Comparison of ENCODE assay signal across 18 cellular contexts in the genomic region with DNA sequence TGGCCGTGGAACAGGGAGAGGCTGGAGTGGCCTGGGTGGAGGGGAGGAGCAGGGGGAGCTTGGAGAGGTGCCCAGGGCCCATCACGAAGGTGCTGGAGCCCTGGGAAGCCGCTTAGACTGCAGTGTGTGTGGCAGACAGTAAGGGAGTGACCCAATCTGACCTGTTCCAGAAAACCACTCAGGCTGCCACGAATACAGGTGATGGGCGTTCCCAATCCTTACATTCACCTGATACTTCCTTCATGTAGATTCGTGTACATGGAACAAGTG.
DNase-seq lines count a peak whose midpoint lies in the region; ATAC-seq, FAIRE-seq and TF ChIP-seq lines count a peak whose summit lies in the region.
"Had no signal": no experiment of that assay in that cellular context is flagged by ENCODE, and none has a peak within 500 bp of the region (broad histone marks: within the 10 kb centered on the region; RNA-seq: fewer than 3 reads in every experiment).

No MANE protein-coding gene starts in this region.

- no peaks in the 10 kb centered on the region for H3K27me3 ChIP-seq in H1 (replicated peaks in 1 of 4; ENCODE audit: control insufficient read depth in 3 of 4, extremely low read depth in 1 of 4, insufficient read depth in 3 of 4, low read length in 3 of 4)
- H3K27me3 ChIP-seq in sigmoid colon, result no peaks in the 10 kb centered on the region
- no peaks in the 10 kb centered on the region for H3K27me3 ChIP-seq in WERI-Rb-1 (ENCODE audit: insufficient read depth, low read depth, severe bottlenecking)
- H3K27me3 ChIP-seq in H7 (ENCODE audit: control insufficient read depth, insufficient read depth, low read length), result no peaks in the 10 kb centered on the region

- H3K4me3 ChIP-seq in H1 (ENCODE audit: extremely low read depth in 1 of 4, insufficient read depth in 2 of 4, low read depth in 3 of 4, low read length in 4 of 4), result no peak overlapping the region
- H3K4me3 ChIP-seq in sigmoid colon, result no peak overlapping the region
- no peak overlapping the region for H3K4me3 ChIP-seq in WERI-Rb-1 (ENCODE audit: low read depth, low read length)
- no peak overlapping the region for H3K4me3 ChIP-seq in H7 (ENCODE audit: insufficient read depth, low read depth, low read length)
- H3K4me3 ChIP-seq: lower lobe of right lung had no signal

- no peak overlapping the region for H4K91ac ChIP-seq in H1 (replicated peaks; ENCODE audit: insufficient read length, low read length)

- H3K56ac ChIP-seq in H1 (replicated peaks; ENCODE audit: insufficient read length, low read depth, low read length), result no peak overlapping the region

- no peak overlapping the region for H3K27ac ChIP-seq in H1 (ENCODE audit: low read depth, low read length)
- H3K27ac ChIP-seq in sigmoid colon, result peak overlapping the region; percentile 44 to 79 (median 70)
- no peak overlapping the region for H3K27ac ChIP-seq in WERI-Rb-1
- H3K27ac ChIP-seq: lower lobe of right lung had no signal

- BruUV-seq in Calu3 (replicated peaks; lab: Mats Ljungman, UMichigan), result no TSS peak

- no peak overlapping the region for H2BK20ac ChIP-seq in H1 (ENCODE audit: low read length)

- H3K23ac ChIP-seq in H1 (ENCODE audit: insufficient read length), result no peak overlapping the region

- H3K4me1 ChIP-seq in H1 (replicated peaks in 1 of 4; ENCODE audit: control insufficient read depth in 3 of 4, insufficient read depth in 4 of 4, low read length in 3 of 4) (no peaks in the 10 kb centered on the region; a peak in 2 of 7 replicates), sigmoid colon (peaks cover 0 to 88% (median 71%) of the 10 kb centered on the region in 4 donors)
- H3K4me1 ChIP-seq: lower lobe of right lung had no signal

- no peak for TF ChIP-seq RAD21 in H1 (IDR thresholded peaks at IDR 0.05 in 1 of 2, conservative IDR thresholded peaks at IDR 0.05 in 1 of 2; ENCODE audit: low read depth in 2 of 2, low read length in 2 of 2)

- H4K20me1 ChIP-seq in H1 (replicated peaks in 1 of 2; ENCODE audit: control insufficient read depth in 1 of 2, insufficient read depth in 2 of 2, low read length in 2 of 2), result peaks cover 0 to 3% of the 10 kb centered on the region in 2 experiments

- H3K9ac ChIP-seq in H1 (replicated peaks in 1 of 4; ENCODE audit: extremely low read depth in 1 of 4, low read depth in 3 of 4, low read length in 3 of 4), result no peak overlapping the region

- H3K4ac ChIP-seq in H1 (replicated peaks; ENCODE audit: insufficient read length, low read depth, low read length), result no peak overlapping the region

- no peak overlapping the region for H2BK5ac ChIP-seq in H1 (ENCODE audit: low read depth, low read length)

- H3K4me3 Mint-ChIP-seq in Calu3 (ENCODE audit: low read depth, unreplicated experiment), result no peak overlapping the region
- H3K4me3 Mint-ChIP-seq: activated CD4-positive, alpha-beta T cell treated with anti-CD3 and anti-CD28 coated beads, Interleukin-2, amount 10 ng/mL, durations not matched to agents 7 days and 5 days; naive thymus-derived CD8-positive, alpha-beta T cell had no signal

- no peak overlapping the region for H2BK15ac ChIP-seq in H1 (ENCODE audit: low read length)

- H2AK5ac ChIP-seq in H1 (ENCODE audit: low read depth, low read length), result no peak overlapping the region

- no peaks in the 10 kb centered on the region for H3K79me2 ChIP-seq in H1 (ENCODE audit: control insufficient read depth in 1 of 2, insufficient read depth in 2 of 2, low read length in 2 of 2)

- peaks cover 17% of the 10 kb centered on the region for H3K4me1 Mint-ChIP-seq in Calu3 (ENCODE audit: low read depth, unreplicated experiment)
- H3K4me1 Mint-ChIP-seq: CD4-positive, alpha-beta memory T cell had no signal

- DNase-seq in Calu3 (no peak), H1 (ENCODE audit: low read depth in 1 of 2, low spot score in 2 of 2) (no peak), left lobe of liver (ENCODE audit: low spot score) (no peak), sigmoid colon (no peak), WERI-Rb-1 (no peak), H7 (no peak)
- no peak for DNase-seq in activated CD4-positive, CD25-positive, alpha-beta regulatory T cell (lab: John Stamatoyannopoulos, UW)
- DNase-seq: activated CD4-positive, alpha-beta T cell treated with anti-CD3 and anti-CD28 coated beads, Interleukin-2, amount 10 ng/mL, durations not matched to agents 7 days and 5 days; activated effector memory CD4-positive, alpha-beta T cell treated with Interleukin-2 at 50 U/mL for 16 hours; CD4-positive, alpha-beta memory T cell; cerebellar nuclear complex; DND-41; effector CD4-positive, alpha-beta T cell; lower lobe of right lung; naive thymus-derived CD8-positive, alpha-beta T cell; NCI-H1694; NCI-H446 had no signal

- WGBS in H1 (ENCODE audit: extremely low coverage in 1 of 2, insufficient coverage in 1 of 2, insufficient read length in 1 of 2, insufficient replicate concordance in 2 of 2, low coverage in 1 of 2, low lambda C conversion rate in 2 of 2, missing lambda C conversion rate in 1 of 2), 2 experiments, result 93% methylated on average over 6 of the region's 6 CpGs; no CpG with 5 or more reads in 1 of the 2 experiments
- WGBS in sigmoid colon, 2 donors, result 36 to 72% methylated on average over 6 of the region's 6 CpGs

- H3K27ac Mint-ChIP-seq in Calu3 (ENCODE audit: unreplicated experiment), result peak overlapping the region; percentile 3
- H3K27ac Mint-ChIP-seq: activated CD4-positive, alpha-beta T cell treated with anti-CD3 and anti-CD28 coated beads, Interleukin-2, amount 10 ng/mL, durations not matched to agents 7 days and 5 days had no signal

- no peak overlapping the region for H2BK12ac ChIP-seq in H1 (ENCODE audit: low read depth, low read length)

- no peaks in the 10 kb centered on the region for H3K23me2 ChIP-seq in H1 (ENCODE audit: low read depth, low read length)

- H4K8ac ChIP-seq in H1 (ENCODE audit: extremely low read depth, insufficient read depth, low read length), result 0 out of 2 replicates have a peak overlapping the region, but pooled peaks have one; percentile 18

- POLR2A ChIA-PET in H1 (lab: Charles Lee; ENCODE audit: partially characterized antibody), result interaction anchor here (1.5 kb wide), 1 partner anchor 24 kb away, joined by 5 read pairs; no protein-coding TSS in a partner anchor

- no peaks in the 10 kb centered on the region for H3K27me3 Mint-ChIP-seq in Calu3 (ENCODE audit: unreplicated experiment)
- H3K27me3 Mint-ChIP-seq: activated CD4-positive, alpha-beta T cell treated with anti-CD3 and anti-CD28 coated beads, Interleukin-2, amount 10 ng/mL, durations not matched to agents 7 days and 5 days; CD4-positive, alpha-beta memory T cell; naive thymus-derived CD8-positive, alpha-beta T cell had no signal

- H3K36me3 Mint-ChIP-seq in Calu3 (ENCODE audit: insufficient read depth, unreplicated experiment), result peaks cover 58% of the 10 kb centered on the region

- peak; percentile 9 for ATAC-seq in left lobe of liver
- no peak for ATAC-seq in GM19467 (IDR thresholded peaks at IDR 0.05; ENCODE audit: unreplicated experiment)
- ATAC-seq: naive thymus-derived CD8-positive, alpha-beta T cell had no signal

- H3K18ac ChIP-seq in H1 (ENCODE audit: extremely low read depth, low read length), result no peak overlapping the region

- no peak for TF ChIP-seq POLR2A in H1 (IDR thresholded peaks at IDR 0.05; ENCODE audit: control extremely low read depth in 1 of 2, low read depth in 2 of 2, low read length in 2 of 2)
- TF ChIP-seq POLR2A in sigmoid colon (IDR thresholded peaks at IDR 0.05), result no peak

- TF ChIP-seq CTCF in Calu3 (IDR thresholded peaks at IDR 0.05; ENCODE audit: unreplicated experiment), result no peak
- no peak for TF ChIP-seq CTCF in H1 (IDR thresholded peaks at IDR 0.05; ENCODE audit: control extremely low read depth in 1 of 3, insufficient read depth in 1 of 3, low read depth in 1 of 3, low read length in 3 of 3)
- TF ChIP-seq CTCF in sigmoid colon (IDR thresholded peaks at IDR 0.05), result no peak
- no peak for TF ChIP-seq CTCF in WERI-Rb-1 (IDR thresholded peaks at IDR 0.05; ENCODE audit: low read depth, low read length)

- H2AFZ ChIP-seq in H1 (ENCODE audit: low read length), result no peak overlapping the region

- TF ChIP-seq EP300 in H1 (IDR thresholded peaks at IDR 0.05; ENCODE audit: borderline replicate concordance in 1 of 2, low read depth in 2 of 2, low read length in 2 of 2) (no peak), sigmoid colon (IDR thresholded peaks at IDR 0.05) (no peak)

- CTCF ChIA-PET in Calu3 (lab: Charles Lee), result no interaction called here
- CTCF ChIA-PET in H1 (lab: Charles Lee; ENCODE audit: partially characterized antibody), result interaction anchor here (0.7 to 5.3 kb wide), 5 partner anchors 9 to 37 kb away, joined by 3 to 25 read pairs (median 3); no protein-coding TSS in a partner anchor

- H3K14ac ChIP-seq in H1 (ENCODE audit: insufficient read length), result no peak overlapping the region

- no peak overlapping the region for H3K4me2 ChIP-seq in H1 (ENCODE audit: insufficient read depth in 1 of 2, low read depth in 2 of 2, low read length in 2 of 2)

- H3K79me1 ChIP-seq in H1 (ENCODE audit: low read depth, low read length), result no peaks in the 10 kb centered on the region

- no peak overlapping the region for H2BK120ac ChIP-seq in H1 (replicated peaks; ENCODE audit: low read depth, low read length)

- no peak for FAIRE-seq in H1 (lab: Jason Lieb, UNC)

- intact Hi-C loops in Calu3 (cut with micrococcal nuclease; ENCODE audit: unreplicated experiment) (no loop called here), sigmoid colon (cut with DNase I) (no loop called here)

- peaks cover 0 to 6% (median 0%) of the 10 kb centered on the region in 4 experiments; a peak in 1 of 8 replicates for H3K36me3 ChIP-seq in H1 (ENCODE audit: control insufficient read depth in 2 of 4, insufficient read depth in 4 of 4, low read length in 3 of 4)
- peaks cover 45 to 100% (median 63%) of the 10 kb centered on the region in 4 donors for H3K36me3 ChIP-seq in sigmoid colon
- no peaks in the 10 kb centered on the region for H3K36me3 ChIP-seq in WERI-Rb-1
- no peaks in the 10 kb centered on the region; the same call in 1 of the 2 replicates for H3K36me3 ChIP-seq in H7 (replicated peaks; ENCODE audit: control insufficient read depth, insufficient read depth, low read length)

- no peaks in the 10 kb centered on the region for H3K9me3 Mint-ChIP-seq in Calu3 (ENCODE audit: low read depth, unreplicated experiment)
- H3K9me3 Mint-ChIP-seq: activated CD4-positive, alpha-beta T cell treated with anti-CD3 and anti-CD28 coated beads, Interleukin-2, amount 10 ng/mL, durations not matched to agents 7 days and 5 days; naive thymus-derived CD8-positive, alpha-beta T cell had no signal

- H3K9me3 ChIP-seq in H1 (ENCODE audit: insufficient read depth in 2 of 2, low read depth in 1 of 2, low read length in 1 of 2) (no peaks in the 10 kb centered on the region), sigmoid colon (no peaks in the 10 kb centered on the region), WERI-Rb-1 (ENCODE audit: severe bottlenecking) (no peaks in the 10 kb centered on the region)
- H3K9me3 ChIP-seq: lower lobe of right lung had no signal

- no peak overlapping the region for H4K5ac ChIP-seq in H1 (ENCODE audit: insufficient read length, low read depth, low read length)

TF ChIP-seq in H1, 55 proteins besides CTCF, POLR2A, EP300 and RAD21:
- TF ChIP-seq CEBPB (IDR thresholded peaks at IDR 0.05; ENCODE audit: low read depth, low read length), result no peak
- TF ChIP-seq GTF2F1 (IDR thresholded peaks at IDR 0.05; ENCODE audit: borderline replicate concordance, low read depth, low read length), result no peak

Comparison
In these comparisons a context has a peak if more than half of its experiments do, and no peak if none do; other contexts are left out.
1. H3K27ac ChIP-seq: peak in sigmoid colon (4 of 4); none in H1 (single experiment) and WERI-Rb-1 (single experiment).